In genomic region chr7:25887795-25888559, GRCh38 we compare ENCODE assay signal across 24 cellular contexts.
DNase-seq lines count a peak whose midpoint lies in the region; ATAC-seq, FAIRE-seq and TF ChIP-seq lines count a peak whose summit lies in the region.
"Had no signal": no experiment of that assay in that cellular context is flagged by ENCODE, and none has a peak within 500 bp of the region (broad histone marks: within the 10 kb centered on the region; RNA-seq: fewer than 3 reads in every experiment).

No MANE protein-coding gene starts in this region.

- TF ChIP-seq CTCF in KMS-11 (conservative IDR thresholded peaks at IDR 0.05; ENCODE audit: low read depth, low read length) (no peak), gastrocnemius medialis (IDR thresholded peaks at IDR 0.05 in 4 of 5, conservative IDR thresholded peaks at IDR 0.05 in 1 of 5) (no peak)

- in situ Hi-C loops in gastrocnemius medialis (cut with MboI; ENCODE audit: low sequenced_read_pairs in 4 of 4): loop anchor here in 1 of 4 donors (25.0 kb wide), 1 partner anchor 324 kb away; the partner anchor contains the start of genes CBX3 and HNRNPA2B1

- no peak for TF ChIP-seq POLR2A in gastrocnemius medialis (IDR thresholded peaks at IDR 0.05)

- H3K36me3 ChIP-seq in KMS-11 (ENCODE audit: insufficient read depth): no peaks in the 10 kb centered on the region
- H3K36me3 ChIP-seq in gastrocnemius medialis: no peaks in the 10 kb centered on the region
- H3K36me3 ChIP-seq: BLaER1 treated with 17β-estradiol and CSF1 and Interleukin-3, amounts not matched to agents 10 nM and 100 nM had no signal

- intact Hi-C loops in gastrocnemius medialis (cut with DNase I; ENCODE audit: low total_unique reads): no loop called here

- H3K9me3 ChIP-seq in gastrocnemius medialis: no peaks in the 10 kb centered on the region
- H3K9me3 ChIP-seq: A549; BLaER1 treated with 17β-estradiol and CSF1 and Interleukin-3, amounts not matched to agents 10 nM and 100 nM had no signal

- H3K27ac Mint-ChIP-seq in activated naive CD4-positive, alpha-beta T cell treated with anti-CD3 and anti-CD28 coated beads, Interleukin-2, amount 50 U/mL, for 72 hours: no peak overlapping the region
- H3K27ac Mint-ChIP-seq: B cell; CD4-positive, alpha-beta T cell; CD8-positive, alpha-beta T cell had no signal

- FAIRE-seq in G401.6 (lab: Jason Lieb, UNC): peak; percentile 73
- FAIRE-seq: A549, GM12891, GM19239 had no signal

- ATAC-seq in gastrocnemius medialis (no peak), HG03442 (IDR thresholded peaks at IDR 0.05; ENCODE audit: unreplicated experiment) (no peak)
- ATAC-seq in activated naive CD4-positive, alpha-beta T cell treated with anti-CD3 and anti-CD28 coated beads, Interleukin-2, amount 50 U/mL, for 72 hours: no peak
- ATAC-seq: A549; CD8-positive, alpha-beta T cell had no signal

- no peak overlapping the region for H3K9ac ChIP-seq in KMS-11
- H3K9ac ChIP-seq: BLaER1 treated with 17β-estradiol and CSF1 and Interleukin-3, amounts not matched to agents 10 nM and 100 nM had no signal

- H3K27ac ChIP-seq in KMS-11 (no peak overlapping the region), gastrocnemius medialis (peak overlapping the region in 3 of 4 donors; percentile 67 to 78 (median 77))
- H3K27ac ChIP-seq: 22Rv1; A549; BLaER1 treated with 17β-estradiol and CSF1 and Interleukin-3, amounts not matched to agents 10 nM and 100 nM; C4-2B had no signal

- no peaks in the 10 kb centered on the region for H3K36me3 Mint-ChIP-seq in activated naive CD4-positive, alpha-beta T cell treated with anti-CD3 and anti-CD28 coated beads, Interleukin-2, amount 50 U/mL, for 72 hours
- H3K36me3 Mint-ChIP-seq: CD8-positive, alpha-beta T cell had no signal

- H2AFZ ChIP-seq in KMS-11 (ENCODE audit: low read depth): no peak overlapping the region

- no peaks in the 10 kb centered on the region for H4K20me1 ChIP-seq in KMS-11 (ENCODE audit: insufficient read depth)
- H4K20me1 ChIP-seq: BLaER1 treated with 17β-estradiol and CSF1 and Interleukin-3, amounts not matched to agents 10 nM and 100 nM had no signal

- no peaks in the 10 kb centered on the region for H3K27me3 ChIP-seq in KMS-11 (ENCODE audit: insufficient read depth, low read depth)
- H3K27me3 ChIP-seq in gastrocnemius medialis: no peaks in the 10 kb centered on the region

- H3K4me1 ChIP-seq in KMS-11 (ENCODE audit: low read depth, poor library complexity, severe bottlenecking) (peaks cover 71% of the 10 kb centered on the region), gastrocnemius medialis (peaks cover 14% of the 10 kb centered on the region in 2 donors)
- H3K4me1 ChIP-seq: A549 had no signal

- H3K4me2 ChIP-seq in KMS-11: peak overlapping the region; percentile 61; the same call in 1 of the 2 replicates
- H3K4me2 ChIP-seq: A549; BLaER1 treated with 17β-estradiol and CSF1 and Interleukin-3, amounts not matched to agents 10 nM and 100 nM had no signal

- DNase-seq in NCI-H146 (lab: John Stamatoyannopoulos, UW): peak; percentile 21
- no peak for DNase-seq in NCI-H146 treated with DMSO at 0.1 percent for 48 hours (lab: John Stamatoyannopoulos, UW; ENCODE audit: unreplicated experiment)
- DNase-seq in gastrocnemius medialis: no peak
- no peak for DNase-seq in activated naive CD4-positive, alpha-beta T cell treated with anti-CD3 and anti-CD28 coated beads, Interleukin-2, amount 50 U/mL, for 72 hours (ENCODE audit: low spot score in 2 of 2)
- no peak for DNase-seq in COR-L47 (lab: John Stamatoyannopoulos, UW)
- DNase-seq: AML-193; CD4-positive, alpha-beta T cell; CD8-positive, alpha-beta T cell; DMS153; DMS53; DMS79; DND-41; EL; GF-D8 had no signal

- no peaks in the 10 kb centered on the region for H3K9me3 Mint-ChIP-seq in activated naive CD4-positive, alpha-beta T cell treated with anti-CD3 and anti-CD28 coated beads, Interleukin-2, amount 50 U/mL, for 72 hours
- H3K9me3 Mint-ChIP-seq: CD4-positive, alpha-beta T cell; CD8-positive, alpha-beta T cell had no signal

- no peak overlapping the region for H3K4me3 ChIP-seq in KMS-11 (IDR thresholded peaks at IDR 0.05; ENCODE audit: insufficient read depth, low read depth, low read length)
- no peak overlapping the region for H3K4me3 ChIP-seq in gastrocnemius medialis
- H3K4me3 ChIP-seq: A549; BLaER1 treated with 17β-estradiol and CSF1 and Interleukin-3, amounts not matched to agents 10 nM and 100 nM had no signal

- H3K79me2 ChIP-seq in KMS-11 (ENCODE audit: insufficient read depth, low read depth): no peaks in the 10 kb centered on the region
